ENCODE assay signal across 26 cellular contexts in the genomic region with DNA sequence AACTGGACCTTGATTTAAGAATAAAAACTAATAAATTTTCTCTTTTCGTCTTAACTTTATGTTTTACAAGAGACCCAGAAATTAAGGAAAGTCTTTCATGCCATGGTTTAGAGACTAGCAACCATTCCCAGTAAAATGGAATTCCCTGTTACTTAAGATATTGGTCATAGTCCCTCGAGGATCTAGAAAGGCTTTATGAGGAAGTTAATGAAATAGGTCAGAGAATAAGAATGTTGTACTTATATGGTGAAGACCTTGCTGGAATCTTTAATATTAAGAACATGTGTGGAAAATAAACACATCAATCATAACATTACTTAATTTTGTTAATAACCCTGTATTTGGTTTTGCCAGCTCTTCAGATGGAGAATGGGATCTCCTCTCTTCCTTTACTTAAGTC.
"Had no signal": no experiment of that assay in that cellular context is flagged by ENCODE, and none has a peak within 500 bp of the region (broad histone marks: within the 10 kb centered on the region; RNA-seq: fewer than 3 reads in every experiment).

No MANE protein-coding gene starts in this region.

- H3K36me3 ChIP-seq: esophagus muscularis mucosa, WERI-Rb-1 had no signal

- H3K27me3 ChIP-seq: esophagus muscularis mucosa had no signal

- DNase-seq: activated B cell treated with CpG ODN at 0.5 μM for 24 hours; activated CD4-positive, alpha-beta memory T cell treated with anti-CD3 and anti-CD28 coated beads for 36 hours; activated CD4-positive, alpha-beta T cell treated with anti-CD3 and anti-CD28 coated beads for 48 hours; activated CD8-positive, alpha-beta memory T cell treated with anti-CD3 and anti-CD28 coated beads, Interleukin-2, amount 10 ng/mL, durations not matched to agents 7 days and 5 days; activated CD8-positive, alpha-beta memory T cell treated with anti-CD3 and anti-CD28 coated beads, Interleukin-2, amount 50 U/mL, for 4 hours; activated CD8-positive, alpha-beta T cell treated with anti-CD3 and anti-CD28 coated beads, Interleukin-2, amount 10 ng/mL, durations not matched to agents 7 days and 5 days; activated effector memory CD4-positive, alpha-beta T cell treated with anti-CD3 and anti-CD28 coated beads, Interleukin-2, amount 50 U/mL, for 16 hours; activated naive CD4-positive, alpha-beta T cell; activated naive CD4-positive, alpha-beta T cell treated with anti-CD3 and anti-CD28 coated beads, Interleukin-2, amount 50 U/mL, for 16 hours; activated T-cell treated with anti-CD3 and anti-CD28 coated beads, Interleukin-2, amount 50 U/mL, for 1 hour; activated T-cell treated with anti-CD3 and anti-CD28 coated beads, Interleukin-2, amount 50 U/mL, for 48 hours; amniotic stem cell; anterior cingulate cortex; caudate nucleus; cortex of kidney; dermis blood vessel endothelial cell; effector CD4-positive, alpha-beta T cell; effector memory CD8-positive, alpha-beta T cell; erythroblast; head of caudate nucleus; T-helper 1 cell; T-helper 17 cell; T1000; WERI-Rb-1 had no signal

- H3K9me3 ChIP-seq: esophagus muscularis mucosa had no signal

- H3K27ac ChIP-seq: esophagus muscularis mucosa, WERI-Rb-1 had no signal

- H3K4me3 ChIP-seq: esophagus muscularis mucosa had no signal

- ATAC-seq: activated CD4-positive, CD25-positive, alpha-beta regulatory T cell treated with anti-CD3 and anti-CD28 coated beads, Interleukin-2, amount 50 U/mL, for 24 hours; activated CD8-positive, alpha-beta memory T cell treated with anti-CD3 and anti-CD28 coated beads, Interleukin-2, amount 10 ng/mL, durations not matched to agents 7 days and 5 days; activated CD8-positive, alpha-beta T cell treated with anti-CD3 and anti-CD28 coated beads, Interleukin-2, amount 10 ng/mL, durations not matched to agents 7 days and 5 days; effector memory CD8-positive, alpha-beta T cell; T-helper 17 cell had no signal

- H3K4me1 ChIP-seq: esophagus muscularis mucosa had no signal
